Comparison of ENCODE assay signal across 11 cellular contexts in the genomic region with DNA sequence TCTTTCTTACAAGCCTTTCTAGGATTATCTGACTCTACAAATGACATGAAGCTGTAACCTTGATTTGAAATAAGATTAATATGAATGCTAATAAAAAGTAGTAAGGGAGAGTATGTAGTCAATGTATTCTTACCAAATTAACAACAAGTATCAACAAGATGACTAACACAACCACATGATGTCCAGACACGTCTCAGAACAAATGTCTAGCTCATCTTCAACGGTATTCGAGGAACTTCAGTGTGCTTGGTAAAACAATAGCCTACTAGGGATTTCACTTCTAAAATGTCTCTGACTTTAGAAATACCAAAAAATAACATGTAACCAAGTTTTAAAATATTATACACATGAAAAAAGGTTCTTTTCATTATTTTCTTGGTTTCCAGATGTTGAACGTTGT. TPM values are rescaled to one million over a fixed set of nuclear protein-coding genes. Genes with fewer than 3 reads are reported as not detected.
DNase-seq lines count a peak whose midpoint lies in the region; ATAC-seq and TF ChIP-seq lines count a peak whose summit lies in the region.
"Had no signal": no experiment of that assay in that cellular context is flagged by ENCODE, and none has a peak within 500 bp of the region (broad histone marks: within the 10 kb centered on the region; RNA-seq: fewer than 3 reads in every experiment).

No MANE protein-coding gene starts in this region.

- no peak overlapping the region for H4K12ac ChIP-seq in trophoblast cell (ENCODE audit: low read depth, low read length)

- H3K36me3 ChIP-seq in Karpas-422 (ENCODE audit: insufficient read depth, low read length) (no peaks in the 10 kb centered on the region), trophoblast cell (ENCODE audit: control insufficient read depth in 1 of 2, insufficient read depth in 2 of 2, low read length in 2 of 2) (no peaks in the 10 kb centered on the region), stomach (peaks cover 0 to 4% (median 1%) of the 10 kb centered on the region in 4 donors)
- H3K36me3 ChIP-seq in effector memory CD4-positive, alpha-beta T cell (ENCODE audit: control insufficient read depth, insufficient read depth, low read length), result no peaks in the 10 kb centered on the region

- TF ChIP-seq EP300 in stomach (IDR thresholded peaks at IDR 0.05), result no peak

- H3K14ac ChIP-seq in trophoblast cell (ENCODE audit: low read length), result no peak overlapping the region

- no peak overlapping the region for H4K8ac ChIP-seq in trophoblast cell (ENCODE audit: low read depth, low read length)

- H3K27ac Mint-ChIP-seq in activated CD4-positive, alpha-beta T cell treated with anti-CD3 and anti-CD28 coated beads for 36 hours, result peak overlapping the region; percentile 40

- no peak overlapping the region for H3K18ac ChIP-seq in trophoblast cell (ENCODE audit: low read length)

- no peak overlapping the region for H2BK120ac ChIP-seq in trophoblast cell (ENCODE audit: insufficient read depth, low read length, poor library complexity)

- H3K9me3 ChIP-seq in Karpas-422 (ENCODE audit: low read length), result no peaks in the 10 kb centered on the region
- no peaks in the 10 kb centered on the region for H3K9me3 ChIP-seq in effector memory CD4-positive, alpha-beta T cell (ENCODE audit: control insufficient read depth, low read length)
- H3K9me3 ChIP-seq in trophoblast cell (ENCODE audit: insufficient read depth, low read depth, low read length), result no peaks in the 10 kb centered on the region
- H3K9me3 ChIP-seq in stomach, result no peaks in the 10 kb centered on the region

- no peak overlapping the region for H2BK5ac ChIP-seq in trophoblast cell (ENCODE audit: low read depth, low read length, poor library complexity)

- H3K79me2 ChIP-seq in Karpas-422 (ENCODE audit: low read length), result peaks cover 90% of the 10 kb centered on the region
- H3K79me2 ChIP-seq in trophoblast cell (ENCODE audit: control insufficient read depth, insufficient read depth, low read length, poor library complexity), result peaks cover 50% of the 10 kb centered on the region

- CTCF ChIA-PET in activated CD4-positive, alpha-beta T cell treated with anti-CD3 and anti-CD28 coated beads for 36 hours (lab: Charles Lee), result interaction anchor here (0.6 to 1.0 kb wide), 3 partner anchors 10 to 22 kb away, joined by 3 to 4 read pairs (median 3); no protein-coding TSS in a partner anchor

- H3K27ac ChIP-seq in Karpas-422 (ENCODE audit: low read length) (peak overlapping the region; percentile 92), trophoblast cell (ENCODE audit: low read depth, low read length) (no peak overlapping the region), stomach (no peak overlapping the region)
- H3K27ac ChIP-seq in effector memory CD4-positive, alpha-beta T cell (ENCODE audit: insufficient read depth, low read length, poor library complexity, severe bottlenecking), result peak overlapping the region; percentile 19
- H3K27ac ChIP-seq: PC-9 had no signal

- no peak overlapping the region for H3K4me3 Mint-ChIP-seq in activated CD4-positive, alpha-beta T cell treated with anti-CD3 and anti-CD28 coated beads for 36 hours

- peaks cover 67% of the 10 kb centered on the region for H3K4me1 Mint-ChIP-seq in activated CD4-positive, alpha-beta T cell treated with anti-CD3 and anti-CD28 coated beads for 36 hours

- no peak overlapping the region for H3K23ac ChIP-seq in trophoblast cell (ENCODE audit: low read length)

- peaks cover 62% of the 10 kb centered on the region for H3K4me1 ChIP-seq in Karpas-422 (ENCODE audit: low read length)
- H3K4me1 ChIP-seq in effector memory CD4-positive, alpha-beta T cell (ENCODE audit: control insufficient read depth, insufficient read depth, low read length, poor library complexity, severe bottlenecking), result peaks cover 35% of the 10 kb centered on the region
- peaks cover 7 to 11% of the 10 kb centered on the region in 2 experiments for H3K4me1 ChIP-seq in trophoblast cell (ENCODE audit: control insufficient read depth in 1 of 2, insufficient read depth in 2 of 2, low read length in 2 of 2)
- peaks cover 30 to 79% (median 48%) of the 10 kb centered on the region in 4 donors for H3K4me1 ChIP-seq in stomach

- no peak overlapping the region for H2BK12ac ChIP-seq in trophoblast cell (ENCODE audit: low read length)

- H4K91ac ChIP-seq in trophoblast cell (ENCODE audit: low read depth, low read length), result no peak overlapping the region

- H3K4ac ChIP-seq in trophoblast cell (ENCODE audit: low read depth, low read length), result peak overlapping the region; percentile 72

- H3K4me3 ChIP-seq in Karpas-422 (ENCODE audit: low read length) (0 out of 2 replicates have a peak overlapping the region, but pooled peaks have one; percentile 44), trophoblast cell (ENCODE audit: low read depth, low read length) (no peak overlapping the region), stomach (no peak overlapping the region)
- no peak overlapping the region for H3K4me3 ChIP-seq in effector memory CD4-positive, alpha-beta T cell (ENCODE audit: insufficient read depth, low read depth, low read length, poor library complexity, severe bottlenecking)
- H3K4me3 ChIP-seq: PC-9 had no signal

- intact Hi-C loops in activated CD4-positive, alpha-beta T cell treated with anti-CD3 and anti-CD28 coated beads for 36 hours (cut with DNase I, micrococcal nuclease), result loop anchor here (10.0 kb wide), 4 partner anchors 207 to 1907 kb away; a partner anchor contains a TSS
- intact Hi-C loops in stomach (cut with DNase I; ENCODE audit: low total_unique reads), result no loop called here

- H3K4me2 ChIP-seq in Karpas-422 (ENCODE audit: low read depth, low read length, poor library complexity, severe bottlenecking), result peak overlapping the region; percentile 71
- H3K4me2 ChIP-seq in trophoblast cell (ENCODE audit: low read length), result no peak overlapping the region

- ATAC-seq in activated CD4-positive, alpha-beta T cell treated with anti-CD3 and anti-CD28 coated beads for 36 hours, result no peak

- no peak for DNase-seq in activated CD4-positive, alpha-beta T cell treated with anti-CD3 and anti-CD28 coated beads for 36 hours
- no peak for DNase-seq in activated CD4-positive, alpha-beta T cell treated with anti-CD3 and anti-CD28 coated beads for 48 hours
- DNase-seq in Karpas-422, result no peak
- no peak for DNase-seq in effector memory CD4-positive, alpha-beta T cell
- DNase-seq in trophoblast cell, result peak; percentile 22 to 51
- no peak for DNase-seq in stomach
- DNase-seq in activated naive CD4-positive, alpha-beta T cell (lab: John Stamatoyannopoulos, UW), result no peak
- no peak for DNase-seq in DMS79 (lab: John Stamatoyannopoulos, UW)
- DNase-seq: occipital lobe; stimulated activated CD4-positive, alpha-beta T cell treated with anti-CD3 and anti-CD28 coated beads, Interleukin-2, amount 100 ng/mL, for 24 hours had no signal

- no peak for TF ChIP-seq POLR2A in stomach (IDR thresholded peaks at IDR 0.05)

- no peak overlapping the region for H3K9ac ChIP-seq in Karpas-422 (ENCODE audit: low read length)
- H3K9ac ChIP-seq in trophoblast cell (ENCODE audit: low read length), result no peak overlapping the region

- whole genome bisulfite sequencing in trophoblast cell (ENCODE audit: extremely low coverage, insufficient coverage, insufficient read length), result no CpG with 5 or more reads among the region's 4 CpGs
- WGBS in stomach, 5 donors, result 60 to 77% (median 73%) methylated on average over 4 of the region's 4 CpGs

- TF ChIP-seq CTCF in stomach (IDR thresholded peaks at IDR 0.05), result no peak

- POLR2A ChIA-PET in activated CD4-positive, alpha-beta T cell treated with anti-CD3 and anti-CD28 coated beads for 36 hours (lab: Charles Lee), result no interaction called here

- peaks cover 16% of the 10 kb centered on the region for H3K79me1 ChIP-seq in trophoblast cell (ENCODE audit: low read length)

- H4K20me1 ChIP-seq in Karpas-422 (ENCODE audit: insufficient read depth, low read depth, low read length), result peaks cover 35% of the 10 kb centered on the region

- H2AFZ ChIP-seq in Karpas-422 (ENCODE audit: low read length) (no peak overlapping the region), trophoblast cell (ENCODE audit: insufficient read depth, low read length, poor library complexity) (no peak overlapping the region)
- H2AFZ ChIP-seq: PC-9 had no signal

- no peak overlapping the region for H2AK5ac ChIP-seq in trophoblast cell (ENCODE audit: low read length)

- H3K27me3 ChIP-seq in Karpas-422 (ENCODE audit: low read length), result no peaks in the 10 kb centered on the region
- no peaks in the 10 kb centered on the region for H3K27me3 ChIP-seq in effector memory CD4-positive, alpha-beta T cell (replicated peaks; ENCODE audit: control insufficient read depth, insufficient read depth, low read length, poor library complexity, severe bottlenecking)
- H3K27me3 ChIP-seq in trophoblast cell (ENCODE audit: insufficient read depth, low read length), result no peaks in the 10 kb centered on the region
- H3K27me3 ChIP-seq in stomach, result no peaks in the 10 kb centered on the region

- H3K27me3 Mint-ChIP-seq in activated CD4-positive, alpha-beta T cell treated with anti-CD3 and anti-CD28 coated beads for 36 hours, result no peaks in the 10 kb centered on the region

- H3K9me2 ChIP-seq in Karpas-422 (replicated peaks; ENCODE audit: insufficient read depth, low read length), result no peaks in the 10 kb centered on the region

- H3K36me3 Mint-ChIP-seq in activated CD4-positive, alpha-beta T cell treated with anti-CD3 and anti-CD28 coated beads for 36 hours (ENCODE audit: low read depth), result peaks cover 22% of the 10 kb centered on the region

- no peaks in the 10 kb centered on the region for H3K9me3 Mint-ChIP-seq in activated CD4-positive, alpha-beta T cell treated with anti-CD3 and anti-CD28 coated beads for 36 hours (ENCODE audit: low read depth)

RNA-seq across cellular contexts. Expression of a gene that starts 3.4 kb away (rescaled TPM):
- total RNA-seq in activated CD4-positive, alpha-beta T cell treated with anti-CD3 and anti-CD28 coated beads for 36 hours, result 100 to 1,000 TPM; 259 to 348 TPM
- 141 and 167 TPM in 2 replicates for total RNA-seq in Karpas-422 (2014; rRNA removed; shearing (Covaris generic); ENCODE audit: low replicate concordance)
- 771 and 822 TPM in 2 replicates for polyA plus RNA-seq in trophoblast cell (2013)
- total RNA-seq in stomach, result 100 to 1,000 TPM; 350 to 752 (median 530) TPM
- 100 to 1,000 TPM; 171 to 207 (median 173) TPM for polyA plus RNA-seq in stomach

RNA-seq across cellular contexts. Expression of a gene that starts 3.6 kb away (rescaled TPM):
- 100 to 1,000 TPM; 161 to 173 TPM for total RNA-seq in activated CD4-positive, alpha-beta T cell treated with anti-CD3 and anti-CD28 coated beads for 36 hours
- 208 and 281 TPM in 2 replicates for total RNA-seq in Karpas-422 (2014; rRNA removed; shearing (Covaris generic); ENCODE audit: low replicate concordance)
- 334 and 340 TPM in 2 replicates for polyA plus RNA-seq in trophoblast cell (2013)
- total RNA-seq in stomach, result 100 to 1,000 TPM in 4 of 5 donors, 10 to 100 TPM in 1; 88.7 to 603 (median 272) TPM
- polyA plus RNA-seq in stomach, result 100 to 1,000 TPM; 104 to 169 (median 164) TPM

RNA-seq across cellular contexts. Expression of a gene that starts 44.0 kb away (rescaled TPM):
- 10 to 100 TPM; 29.0 to 30.7 TPM for total RNA-seq in activated CD4-positive, alpha-beta T cell treated with anti-CD3 and anti-CD28 coated beads for 36 hours
- total RNA-seq in Karpas-422 (2014; rRNA removed; shearing (Covaris generic); ENCODE audit: low replicate concordance), result 30.5 and 40.0 TPM in 2 replicates
- polyA plus RNA-seq in trophoblast cell (2013), result 20.0 and 20.1 TPM in 2 replicates
- total RNA-seq in stomach, result 100 to 1,000 TPM in 3 of 5 donors, 10 to 100 TPM in 2; 54.2 to 260 (median 108) TPM
- polyA plus RNA-seq in stomach, result 10 to 100 TPM; 15.8 to 35.6 (median 20.0) TPM

Comparison
In these comparisons a context has a peak if more than half of its experiments do, and no peak if none do; other contexts are left out.
1. DNase-seq: peak in trophoblast cell (2 of 2); none in activated CD4-positive, alpha-beta T cell treated with anti-CD3 and anti-CD28 coated beads for 36 hours (single experiment), activated CD4-positive, alpha-beta T cell treated with anti-CD3 and anti-CD28 coated beads for 48 hours (single experiment), Karpas-422 (single experiment), effector memory CD4-positive, alpha-beta T cell (0 of 3), stomach (single experiment), activated naive CD4-positive, alpha-beta T cell (0 of 4) and DMS79 (single experiment).
2. H3K27ac ChIP-seq: peak in Karpas-422 (single experiment) and effector memory CD4-positive, alpha-beta T cell (single experiment); none in trophoblast cell (single experiment) and stomach (0 of 5).